Comparison of ENCODE assay signal across 16 cellular contexts in the genomic region with DNA sequence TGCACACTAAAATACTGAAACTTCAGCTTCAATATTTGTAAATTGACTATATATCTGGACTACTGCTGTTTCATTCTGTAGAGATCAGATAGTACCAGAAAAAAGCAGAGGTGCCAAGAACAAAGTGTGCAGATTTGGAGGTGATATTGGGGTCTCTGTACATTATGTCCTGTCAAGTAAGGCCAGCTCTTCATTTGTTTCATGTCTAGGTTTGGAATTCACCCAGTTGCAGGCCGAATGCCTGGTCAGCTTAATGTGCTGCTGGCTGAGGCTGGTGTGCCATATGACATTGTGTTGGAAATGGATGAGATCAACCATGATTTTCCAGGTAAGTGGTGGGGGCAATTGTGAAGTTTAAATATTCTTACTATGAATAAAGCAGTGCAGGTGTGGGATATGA.
"Had no signal": no experiment of that assay in that cellular context is flagged by ENCODE, and none has a peak within 500 bp of the region (broad histone marks: within the 10 kb centered on the region; RNA-seq: fewer than 3 reads in every experiment).

No MANE protein-coding gene starts in this region.

- H2AFZ ChIP-seq: parathyroid adenoma had no signal

- DNase-seq: activated CD4-positive, alpha-beta T cell treated with anti-CD3 and anti-CD28 coated beads, Interleukin-2, amount 50 U/mL, for 48 hours; activated gamma-delta T cell treated with Interleukin-2 at 50 U/mL for 16 hours; activated T-cell treated with anti-CD3 and anti-CD28 coated beads for 4 hours; adrenal gland; colonic mucosa; foreskin keratinocyte; kidney; mesendoderm; naive thymus-derived CD4-positive, alpha-beta T cell; stimulated activated naive B cell treated with anti-CD40 and anti-IgM and Interleukin-4, amounts not matched to agents 10 μg/mL and 1 μg/mL and 100 μg/mL, for 72 hours; SW 1271; uterus had no signal

- H3K79me2 ChIP-seq: parathyroid adenoma had no signal

- H3K4me1 ChIP-seq: colonic mucosa, foreskin keratinocyte, parathyroid adenoma, uterus had no signal

- H3K27ac ChIP-seq: adrenal gland, colonic mucosa, foreskin keratinocyte, parathyroid adenoma, tibial nerve, uterus had no signal

- H3K27me3 ChIP-seq: adrenal gland, colonic mucosa, foreskin keratinocyte, tibial nerve, uterus had no signal

- ATAC-seq: activated naive CD4-positive, alpha-beta T cell treated with anti-CD3 and anti-CD28 coated beads, Interleukin-2, amount 50 U/mL, for 72 hours; foreskin keratinocyte; naive thymus-derived CD4-positive, alpha-beta T cell; stimulated activated naive B cell treated with anti-CD40 and anti-IgM and Interleukin-4, amounts not matched to agents 10 μg/mL and 1 μg/mL and 100 μg/mL, for 72 hours had no signal

- H3K4me3 ChIP-seq: adrenal gland, colonic mucosa, tibial nerve, uterus had no signal

- H3K9ac ChIP-seq: parathyroid adenoma had no signal

- H3K9me3 ChIP-seq: adrenal gland, colonic mucosa, tibial nerve, uterus had no signal

- H3K36me3 ChIP-seq: adrenal gland, colonic mucosa, uterus had no signal

- FAIRE-seq: astrocyte, kidney had no signal
